Comparison of ENCODE assay signal across 14 cellular contexts in the genomic region with DNA sequence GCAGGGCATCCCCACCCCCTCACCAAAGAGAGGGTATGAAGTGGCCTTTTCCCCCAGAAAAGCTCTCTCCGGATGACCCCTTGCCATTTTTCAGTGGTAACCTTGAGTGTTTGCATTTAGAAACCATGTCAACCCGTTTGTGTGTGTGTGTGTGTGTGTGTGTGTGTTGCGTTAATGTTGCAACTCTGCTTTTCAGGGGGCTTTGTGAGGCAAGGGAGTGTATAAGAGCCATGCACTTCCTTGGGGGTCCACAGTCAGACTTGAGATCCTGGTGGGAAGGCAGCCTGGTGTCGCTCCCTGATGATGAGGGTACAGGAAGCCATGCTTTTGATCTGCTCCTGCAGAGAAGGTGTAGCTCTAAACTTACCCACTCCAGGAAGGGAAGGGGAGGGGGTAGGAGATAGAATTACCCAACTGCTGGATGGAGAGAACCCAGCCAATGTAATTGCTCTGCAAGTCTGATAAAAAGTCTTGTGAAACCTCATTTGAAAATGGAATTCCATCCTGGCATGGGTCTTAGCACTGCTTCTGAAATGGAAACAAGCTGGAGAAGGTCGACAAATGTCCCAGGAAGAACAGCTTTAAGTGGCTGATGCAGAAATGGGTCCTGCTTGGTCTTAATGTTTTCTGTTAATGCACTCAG. TPM values are rescaled to one million over a fixed set of nuclear protein-coding genes. Genes with fewer than 3 reads are reported as not detected.
DNase-seq lines count a peak whose midpoint lies in the region; ATAC-seq and TF ChIP-seq lines count a peak whose summit lies in the region.
"Had no signal": no experiment of that assay in that cellular context is flagged by ENCODE, and none has a peak within 500 bp of the region (broad histone marks: within the 10 kb centered on the region; RNA-seq: fewer than 3 reads in every experiment).

No MANE protein-coding gene starts in this region.

- H3K36me3 ChIP-seq in lower lobe of right lung (no peaks in the 10 kb centered on the region), upper lobe of left lung (no peaks in the 10 kb centered on the region)
- H3K36me3 ChIP-seq: neural progenitor cell, thyroid gland had no signal

- TF ChIP-seq POLR2A in upper lobe of left lung (IDR thresholded peaks at IDR 0.05) = no peak

- H3K9me3 ChIP-seq in lower lobe of right lung (no peaks in the 10 kb centered on the region), upper lobe of left lung (no peaks in the 10 kb centered on the region)
- H3K9me3 ChIP-seq: thyroid gland had no signal

- no peak for TF ChIP-seq EP300 in upper lobe of left lung (IDR thresholded peaks at IDR 0.05)

- peaks cover 91% of the 10 kb centered on the region for H3K4me1 ChIP-seq in lower lobe of right lung
- peaks cover 54 to 97% (median 78%) of the 10 kb centered on the region in 4 donors for H3K4me1 ChIP-seq in upper lobe of left lung

- DNase-seq in NCI-H2171 treated with DMSO at 0.1 percent for 48 hours (lab: John Stamatoyannopoulos, UW) (peak; percentile 35), NCI-H2171 (lab: John Stamatoyannopoulos, UW) (no peak), fibroblast of gingiva (ENCODE audit: low read depth) (peak; percentile 77), lower lobe of right lung (no peak), upper lobe of left lung (no peak), SHP77 (lab: John Stamatoyannopoulos, UW) (no peak), NCI-H146 (lab: John Stamatoyannopoulos, UW) (no peak), DMS79 (lab: John Stamatoyannopoulos, UW) (no peak)
- DNase-seq: activated B cell treated with CpG ODN at 0.5 μM for 24 hours, foreskin fibroblast, NCI-H2081 treated with DMSO at 0.1 percent for 48 hours, thyroid gland had no signal

- TF ChIP-seq CTCF in lower lobe of right lung (IDR thresholded peaks at IDR 0.05) (no peak), upper lobe of left lung (IDR thresholded peaks at IDR 0.05) (no peak)

- intact Hi-C loops in lower lobe of right lung (cut with DNase I) = no loop called here

- 41 to 43% methylated on average over 4 to 5 of the region's 5 CpGs for WGBS in upper lobe of left lung, 2 donors

- H3K4me3 ChIP-seq in lower lobe of right lung (no peak overlapping the region), upper lobe of left lung (no peak overlapping the region)
- H3K4me3 ChIP-seq: GM23338, neural progenitor cell, thyroid gland had no signal

- ATAC-seq in lower lobe of right lung = peak; percentile 25 to 43
- peak; percentile 60 to 62 for ATAC-seq in upper lobe of left lung (ENCODE audit: low FRiP score in 2 of 2)

- no peaks in the 10 kb centered on the region for H3K27me3 ChIP-seq in lower lobe of right lung (ENCODE audit: low read depth)
- H3K27me3 ChIP-seq in upper lobe of left lung = no peaks in the 10 kb centered on the region
- H3K27me3 ChIP-seq: neural progenitor cell, thyroid gland had no signal

- H3K27ac ChIP-seq in lower lobe of right lung (peak overlapping the region; percentile 24), upper lobe of left lung (peak overlapping the region in 3 of 4 donors; percentile 52 to 71 (median 58))
- H3K27ac ChIP-seq: neural progenitor cell, thyroid gland had no signal

RNA-seq across cellular contexts. Expression of a gene that starts 10.7 kb away (rescaled TPM):
- total RNA-seq in lower lobe of right lung (68.7 TPM), upper lobe of left lung (10 to 100 TPM; 38.6 to 80.9 (median 61.1) TPM)

RNA-seq across cellular contexts. Expression of a gene that starts 39.4 kb away (rescaled TPM):
- 82.0 TPM for total RNA-seq in lower lobe of right lung
- total RNA-seq in upper lobe of left lung = 100 to 1,000 TPM in 1 of 6 donors, 10 to 100 TPM in 5; 29.9 to 104 (median 85.1) TPM

RNA-seq across cellular contexts. Expression of a gene that starts 52.5 kb away (rescaled TPM):
- 14.6 TPM for total RNA-seq in lower lobe of right lung
- total RNA-seq in upper lobe of left lung = 10 to 100 TPM in 5 of 6 donors, 1 to 10 TPM in 1; 4.4 to 47.1 (median 19.0) TPM

Comparison
In these comparisons a context has a peak if more than half of its experiments do, and no peak if none do; other contexts are left out.
1. DNase-seq: peak in NCI-H2171 treated with DMSO at 0.1 percent for 48 hours (single experiment) and fibroblast of gingiva (single experiment); none in NCI-H2171 (single experiment), lower lobe of right lung (single experiment), upper lobe of left lung (0 of 2), SHP77 (0 of 2), NCI-H146 (single experiment) and DMS79 (single experiment).